9 cellular contexts compared by ENCODE assay signal in genomic region chr7:112487938-112488575, GRCh38. TPM values are rescaled to one million over a fixed set of nuclear protein-coding genes. Genes with fewer than 3 reads are reported as not detected.
"Had no signal": no experiment of that assay in that cellular context is flagged by ENCODE, and none has a peak within 500 bp of the region (broad histone marks: within the 10 kb centered on the region; RNA-seq: fewer than 3 reads in every experiment).

No MANE protein-coding gene starts in this region.

- ATAC-seq: GM23338 had no signal

- H3K4me2 ChIP-seq: GM23338 had no signal

- FAIRE-seq: H1, H54, HTR-8/SVneo had no signal

- DNase-seq: H9, HCEC 1CT, IMR-90, KBM-7 had no signal

- H3K4me3 ChIP-seq: GM23338 had no signal

- H2AFZ ChIP-seq: GM23338 had no signal

RNA-seq across cellular contexts. Expression of gene LSMEM1, which starts 7.3 kb away (rescaled TPM):
- total RNA-seq: HT-29, IMR-90 had no signal
